ENCODE assay signal across 13 cellular contexts in genomic region chr13:113848431-113849260, GRCh38. TPM values are rescaled to one million over a fixed set of nuclear protein-coding genes. Genes with fewer than 3 reads are reported as not detected.
A peak's percentile ranks its signal among the peaks of the same experiment; 100 is the strongest.
DNase-seq lines count a peak whose midpoint lies in the region; ATAC-seq and TF ChIP-seq lines count a peak whose summit lies in the region.
"Had no signal": no experiment of that assay in that cellular context is flagged by ENCODE, and none has a peak within 500 bp of the region (broad histone marks: within the 10 kb centered on the region; RNA-seq: fewer than 3 reads in every experiment).

No MANE protein-coding gene starts in this region.

- no peak for TF ChIP-seq POLR2A in gastrocnemius medialis (IDR thresholded peaks at IDR 0.05)

- TF ChIP-seq CTCF in HEK293 (tag by site-specific recombination; IDR thresholded peaks at IDR 0.05) (no peak), gastrocnemius medialis (IDR thresholded peaks at IDR 0.05 in 4 of 5, conservative IDR thresholded peaks at IDR 0.05 in 1 of 5) (no peak)

- ATAC-seq in gastrocnemius medialis (no peak), HG03097 (IDR thresholded peaks at IDR 0.05; ENCODE audit: low FRiP score, unreplicated experiment) (no peak), HG02763 (IDR thresholded peaks at IDR 0.05; ENCODE audit: unreplicated experiment) (no peak)
- ATAC-seq: activated T-cell treated with anti-CD3 and anti-CD28 coated beads, Interleukin-2, amount 50 U/mL, for 72 hours; CD8-positive, alpha-beta T cell had no signal

- H3K4me3 ChIP-seq in HEK293 (ENCODE audit: low read depth, low read length) = no peak overlapping the region
- H3K4me3 ChIP-seq in gastrocnemius medialis = no peak overlapping the region

- in situ Hi-C loops in gastrocnemius medialis (cut with MboI; ENCODE audit: low sequenced_read_pairs in 4 of 4) = no loop called here

- no peaks in the 10 kb centered on the region for H3K9me3 ChIP-seq in HEK293 (ENCODE audit: control insufficient read depth, insufficient read depth, low read depth, low read length)
- H3K9me3 ChIP-seq in gastrocnemius medialis = no peaks in the 10 kb centered on the region

- no peaks in the 10 kb centered on the region for H3K27me3 ChIP-seq in gastrocnemius medialis

- POLR2A ChIA-PET in HEK293 (lab: Yijun Ruan, JAX) = no interaction called here

- peak; percentile 74 for DNase-seq in SW480 (ENCODE audit: low spot score)
- peak; percentile 58 for DNase-seq in iPS-NIHi11 (ENCODE audit: low spot score)
- DNase-seq in gastrocnemius medialis = no peak
- no peak for DNase-seq in EL
- DNase-seq: activated T-cell treated with anti-CD3 and anti-CD28 coated beads, Interleukin-2, amount 50 U/mL, for 72 hours; CD8-positive, alpha-beta T cell; effector CD8-positive, alpha-beta T cell; NCI-H774; stimulated activated CD4-positive, alpha-beta T cell treated with anti-CD3 and anti-CD28 coated beads, Interleukin-4, amount 100 ng/mL, for 24 hours had no signal

- no peak overlapping the region for H3K27ac ChIP-seq in HEK293 (ENCODE audit: extremely low read depth, low read depth, low read length)
- H3K27ac ChIP-seq in gastrocnemius medialis = peak overlapping the region in 3 of 4 donors; percentile 30 to 43 (median 40)
- H3K27ac ChIP-seq: KMS-11 had no signal

- H3K36me3 ChIP-seq in HEK293 (ENCODE audit: control insufficient read depth in 2 of 2, insufficient read depth in 1 of 2, low read length in 2 of 2) = peaks cover 0 to 3% of the 10 kb centered on the region in 2 experiments; a peak in 1 of 3 replicates
- no peaks in the 10 kb centered on the region for H3K36me3 ChIP-seq in gastrocnemius medialis

- no peaks in the 10 kb centered on the region for H3K4me1 ChIP-seq in HEK293 (ENCODE audit: control insufficient read depth, insufficient read depth, low read length)
- H3K4me1 ChIP-seq in gastrocnemius medialis = peaks cover 27 to 45% of the 10 kb centered on the region in 2 donors

- CTCF ChIA-PET in HEK293 (lab: Yijun Ruan, JAX) = interaction anchor here (0.6 kb wide), 1 partner anchor 189 kb away, joined by 6 read pairs; no protein-coding TSS in a partner anchor

- intact Hi-C loops in gastrocnemius medialis (cut with DNase I; ENCODE audit: low total_unique reads) = no loop called here

TF ChIP-seq in HEK293, 187 proteins besides CTCF, POLR2A, EP300 and RAD21:
- no peak for TF ChIP-seq YY2 (tag by site-specific recombination; IDR thresholded peaks at IDR 0.05)
- peak; percentile 39; the same call in 1 of the 2 replicates for TF ChIP-seq ZFHX2 (tag by site-specific recombination; conservative IDR thresholded peaks at IDR 0.05)
- 0 out of 2 replicates have a peak, but pooled peaks have one; percentile 27 for TF ChIP-seq KLF1 (tag by site-specific recombination; IDR thresholded peaks at IDR 0.05)
- TF ChIP-seq PRDM10 (tag by site-specific recombination; IDR thresholded peaks at IDR 0.05) = no peak
- TF ChIP-seq ZNF157 (tag by site-specific recombination; IDR thresholded peaks at IDR 0.05) = no peak

RNA-seq across cellular contexts. Expression of gene GAS6, which starts 15.2 kb away (rescaled TPM):
- 100 to 1,000 TPM in 1 of 4 donors, 10 to 100 TPM in 3; 68.6 to 122 (median 86.3) TPM for total RNA-seq in gastrocnemius medialis

Comparison
In these comparisons a context has a peak if more than half of its experiments do, and no peak if none do; other contexts are left out.
1. DNase-seq: peak in SW480 (single experiment) and iPS-NIHi11 (single experiment); none in gastrocnemius medialis (0 of 2) and EL (single experiment).